ENCODE assay signal across 14 cellular contexts in the genomic region with DNA sequence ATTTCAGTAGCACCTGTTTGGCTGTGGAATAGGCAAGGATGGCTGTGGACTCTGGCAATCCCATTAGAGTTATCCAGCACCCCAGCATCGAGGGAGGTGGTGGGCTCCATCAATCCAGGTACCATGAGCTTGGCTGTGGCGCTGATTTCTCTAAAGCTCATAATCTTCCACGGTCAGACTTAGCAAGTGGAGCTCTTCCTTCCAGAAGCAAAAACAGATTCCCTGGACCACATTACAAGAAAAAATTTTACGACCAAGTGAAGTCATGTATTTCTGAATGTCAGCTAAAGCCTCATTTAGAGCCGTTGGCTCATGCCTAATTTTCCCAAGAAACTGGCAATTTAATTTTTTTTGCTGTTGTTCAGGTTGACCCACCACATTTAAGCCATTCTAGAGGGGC.
"Had no signal": no experiment of that assay in that cellular context is flagged by ENCODE, and none has a peak within 500 bp of the region (broad histone marks: within the 10 kb centered on the region; RNA-seq: fewer than 3 reads in every experiment).

No MANE protein-coding gene starts in this region.

- H3K4me3 Mint-ChIP-seq: endodermal cell; T-helper 2 cell treated with Interferon-gamma antibody and Interleukin-4, amounts not matched to agents 5 μg/mL and 100 μg/mL, for 36 hours had no signal

- DNase-seq: activated CD8-positive, alpha-beta memory T cell treated with anti-CD3 and anti-CD28 coated beads, Interleukin-2, amount 50 U/mL, for 4 hours; activated effector memory CD4-positive, alpha-beta T cell treated with anti-CD3 and anti-CD28 coated beads, Interleukin-2, amount 50 U/mL, for 16 hours; activated T-cell treated with anti-CD3 and anti-CD28 coated beads, Interleukin-2, amount 50 U/mL, for 48 hours; amniotic stem cell; endodermal cell; hypothalamus; lower lobe of right lung; stimulated activated CD4-positive, alpha-beta T cell treated with anti-CD3 and anti-CD28 coated beads, Interleukin-2, amount 100 ng/mL, for 24 hours; stimulated activated naive CD8-positive, alpha-beta T cell treated with anti-CD3 and anti-CD28 coated beads, Interleukin-15, Interleukin-2, amounts not matched to agents 100 U/mL and 50 U/mL, for 24 hours; substantia nigra; SW 1271; tibial artery had no signal

- H3K9me3 Mint-ChIP-seq: endodermal cell; T-helper 2 cell treated with Interferon-gamma antibody and Interleukin-4, amounts not matched to agents 5 μg/mL and 100 μg/mL, for 36 hours had no signal

- H3K27ac Mint-ChIP-seq: activated naive CD4-positive, alpha-beta T cell treated with anti-CD3 and anti-CD28 coated beads, Interleukin-2, amount 50 U/mL, for 72 hours; endodermal cell; T-helper 2 cell treated with Interferon-gamma antibody and Interleukin-4, amounts not matched to agents 5 μg/mL and 100 μg/mL, for 36 hours had no signal

- ATAC-seq: activated naive CD4-positive, alpha-beta T cell treated with anti-CD3 and anti-CD28 coated beads, Interleukin-2, amount 50 U/mL, for 72 hours; lower lobe of right lung; stimulated activated naive CD8-positive, alpha-beta T cell treated with anti-CD3 and anti-CD28 coated beads, Interleukin-15, Interleukin-2, amounts not matched to agents 100 U/mL and 50 U/mL, for 24 hours had no signal

- H3K36me3 Mint-ChIP-seq: activated naive CD4-positive, alpha-beta T cell treated with anti-CD3 and anti-CD28 coated beads, Interleukin-2, amount 50 U/mL, for 72 hours had no signal
